Comparison of ENCODE assay signal across 21 cellular contexts in genomic region chr5:131259326-131259725, GRCh38. TPM values are rescaled to one million over a fixed set of nuclear protein-coding genes. Genes with fewer than 3 reads are reported as not detected.
DNase-seq lines count a peak whose midpoint lies in the region; ATAC-seq and FAIRE-seq lines count a peak whose summit lies in the region.
"Had no signal": no experiment of that assay in that cellular context is flagged by ENCODE, and none has a peak within 500 bp of the region (broad histone marks: within the 10 kb centered on the region; RNA-seq: fewer than 3 reads in every experiment).

No MANE protein-coding gene starts in this region.

- H3K27ac Mint-ChIP-seq in CD4-positive, CD25-positive, alpha-beta regulatory T cell = peak overlapping the region; percentile 27 to 95 (median 34)
- peak overlapping the region; percentile 36 for H3K27ac Mint-ChIP-seq in activated T-helper 1 cell treated with anti-CD3 and anti-CD28 coated beads, Interleukin-12 subunit alpha, Interleukin-12 subunit beta, Interleukin-2, Interleukin-4 antibody, amounts not matched to agents 30 ng/mL and 10 ng/mL and 1 ng/mL, durations not matched to agents 14 hours and 24 hours and 36 hours

- H3K9me3 Mint-ChIP-seq in CD4-positive, CD25-positive, alpha-beta regulatory T cell = no peaks in the 10 kb centered on the region
- H3K9me3 Mint-ChIP-seq in activated T-helper 1 cell treated with anti-CD3 and anti-CD28 coated beads, Interleukin-12 subunit alpha, Interleukin-12 subunit beta, Interleukin-2, Interleukin-4 antibody, amounts not matched to agents 30 ng/mL and 10 ng/mL and 1 ng/mL, durations not matched to agents 14 hours and 24 hours and 36 hours = no peaks in the 10 kb centered on the region

- H3K4me1 Mint-ChIP-seq in CD4-positive, CD25-positive, alpha-beta regulatory T cell = peaks cover 35 to 79% (median 49%) of the 10 kb centered on the region in 4 donors
- peaks cover 68% of the 10 kb centered on the region for H3K4me1 Mint-ChIP-seq in activated T-helper 1 cell treated with anti-CD3 and anti-CD28 coated beads, Interleukin-12 subunit alpha, Interleukin-12 subunit beta, Interleukin-2, Interleukin-4 antibody, amounts not matched to agents 30 ng/mL and 10 ng/mL and 1 ng/mL, durations not matched to agents 14 hours and 24 hours and 36 hours (ENCODE audit: low read depth)

- peaks cover 10% of the 10 kb centered on the region for H3K36me3 ChIP-seq in CD4-positive, CD25-positive, alpha-beta regulatory T cell (ENCODE audit: control insufficient read depth, insufficient read depth, low read length)
- H3K36me3 ChIP-seq: HAP-1, MG63, thyroid gland had no signal

- H3K27ac ChIP-seq in CD4-positive, CD25-positive, alpha-beta regulatory T cell (ENCODE audit: insufficient read depth, low read length, poor library complexity, severe bottlenecking) = peak overlapping the region; percentile 86
- H3K27ac ChIP-seq: VCaP had no signal

- intact Hi-C loops in activated T-helper 1 cell treated with anti-CD3 and anti-CD28 coated beads, Interleukin-12 subunit alpha, Interleukin-12 subunit beta, Interleukin-2, Interleukin-4 antibody, amounts not matched to agents 30 ng/mL and 10 ng/mL and 1 ng/mL, durations not matched to agents 14 hours and 24 hours and 36 hours (cut with micrococcal nuclease) = loop anchor here (10.0 kb wide), 1 partner anchor 535 kb away; the partner anchor contains the start of gene FNIP1

- H3K9me3 ChIP-seq in CD4-positive, CD25-positive, alpha-beta regulatory T cell (ENCODE audit: control insufficient read depth in 2 of 2, low read length in 2 of 2) = no peaks in the 10 kb centered on the region
- H3K9me3 ChIP-seq: HAP-1, MG63, mucosa of descending colon, thyroid gland had no signal

- H3K4me3 ChIP-seq in CD4-positive, CD25-positive, alpha-beta regulatory T cell (ENCODE audit: low read depth, low read length) = peak overlapping the region; percentile 100
- H3K4me3 ChIP-seq: HAP-1, MG63, mucosa of descending colon, thyroid gland had no signal

- peak overlapping the region; percentile 55 to 85 (median 64) for H3K4me3 Mint-ChIP-seq in CD4-positive, CD25-positive, alpha-beta regulatory T cell
- no peak overlapping the region for H3K4me3 Mint-ChIP-seq in activated T-helper 1 cell treated with anti-CD3 and anti-CD28 coated beads, Interleukin-12 subunit alpha, Interleukin-12 subunit beta, Interleukin-2, Interleukin-4 antibody, amounts not matched to agents 30 ng/mL and 10 ng/mL and 1 ng/mL, durations not matched to agents 14 hours and 24 hours and 36 hours

- H3K4me1 ChIP-seq in CD4-positive, CD25-positive, alpha-beta regulatory T cell (ENCODE audit: control insufficient read depth, insufficient read depth, low read length, poor library complexity, severe bottlenecking) = peaks cover 78% of the 10 kb centered on the region

- peaks cover 4% of the 10 kb centered on the region for H3K36me3 Mint-ChIP-seq in CD4-positive, CD25-positive, alpha-beta regulatory T cell
- peaks cover 24% of the 10 kb centered on the region for H3K36me3 Mint-ChIP-seq in activated T-helper 1 cell treated with anti-CD3 and anti-CD28 coated beads, Interleukin-12 subunit alpha, Interleukin-12 subunit beta, Interleukin-2, Interleukin-4 antibody, amounts not matched to agents 30 ng/mL and 10 ng/mL and 1 ng/mL, durations not matched to agents 14 hours and 24 hours and 36 hours (ENCODE audit: low read depth)

- H3K27me3 ChIP-seq in CD4-positive, CD25-positive, alpha-beta regulatory T cell (ENCODE audit: control insufficient read depth, insufficient read depth, low read length) = no peaks in the 10 kb centered on the region
- H3K27me3 ChIP-seq: MG63, thyroid gland had no signal

- DNase-seq in CD4-positive, CD25-positive, alpha-beta regulatory T cell = no peak
- DNase-seq in activated T-helper 1 cell treated with anti-CD3 and anti-CD28 coated beads, Interleukin-12 subunit alpha, Interleukin-12 subunit beta, Interleukin-2, Interleukin-4 antibody, amounts not matched to agents 30 ng/mL and 10 ng/mL and 1 ng/mL, durations not matched to agents 14 hours and 24 hours and 36 hours (ENCODE audit: low spot score) = no peak
- DNase-seq in kidney glomerular epithelial cell (lab: John Stamatoyannopoulos, UW) = peak; percentile 44
- no peak for DNase-seq in GOT3 (lab: John Stamatoyannopoulos, UW)
- DNase-seq in GM03348 (ENCODE audit: low spot score) = no peak
- DNase-seq in islet precursor cell = no peak
- DNase-seq: caudate nucleus; effector CD4-positive, alpha-beta T cell; hippocampal formation; left colon; MG63; mucosa of descending colon; NCI-H1930; stimulated activated CD4-positive, alpha-beta T cell treated with anti-CD3 and anti-CD28 coated beads, Interleukin-2, amount 100 ng/mL, for 48 hours; stimulated activated CD8-positive, alpha-beta memory T cell treated with anti-CD3 and anti-CD28 coated beads, Interleukin-4, amount 100 ng/mL, for 48 hours; thyroid gland had no signal

- FAIRE-seq in G401.6 (lab: Jason Lieb, UNC) = peak; percentile 8

- H3K27me3 Mint-ChIP-seq in CD4-positive, CD25-positive, alpha-beta regulatory T cell = peaks cover 4% of the 10 kb centered on the region
- H3K27me3 Mint-ChIP-seq in activated T-helper 1 cell treated with anti-CD3 and anti-CD28 coated beads, Interleukin-12 subunit alpha, Interleukin-12 subunit beta, Interleukin-2, Interleukin-4 antibody, amounts not matched to agents 30 ng/mL and 10 ng/mL and 1 ng/mL, durations not matched to agents 14 hours and 24 hours and 36 hours (ENCODE audit: insufficient read depth) = no peaks in the 10 kb centered on the region

- ATAC-seq in CD4-positive, CD25-positive, alpha-beta regulatory T cell (ENCODE audit: low read depth in 2 of 2) = no peak
- ATAC-seq in HG02885 (IDR thresholded peaks at IDR 0.05; ENCODE audit: poor library complexity, unreplicated experiment) = no peak
- ATAC-seq: left colon, mucosa of descending colon, sciatic nerve had no signal

RNA-seq across cellular contexts. Expression of gene CDC42SE2, which starts 4.5 kb away (rescaled TPM):
- total RNA-seq in CD4-positive, CD25-positive, alpha-beta regulatory T cell = 241 TPM
- polyA plus RNA-seq in CD4-positive, CD25-positive, alpha-beta regulatory T cell = 100 to 1,000 TPM; 351 to 429 (median 379) TPM
- 100.0 and 103 TPM in 2 replicates for total RNA-seq in activated T-helper 1 cell treated with anti-CD3 and anti-CD28 coated beads, Interleukin-12 subunit alpha, Interleukin-12 subunit beta, Interleukin-2, Interleukin-4 antibody, amounts not matched to agents 30 ng/mL and 10 ng/mL and 1 ng/mL, durations not matched to agents 14 hours and 24 hours and 36 hours
